ENCODE assay signal across 3 cellular contexts in the genomic region with DNA sequence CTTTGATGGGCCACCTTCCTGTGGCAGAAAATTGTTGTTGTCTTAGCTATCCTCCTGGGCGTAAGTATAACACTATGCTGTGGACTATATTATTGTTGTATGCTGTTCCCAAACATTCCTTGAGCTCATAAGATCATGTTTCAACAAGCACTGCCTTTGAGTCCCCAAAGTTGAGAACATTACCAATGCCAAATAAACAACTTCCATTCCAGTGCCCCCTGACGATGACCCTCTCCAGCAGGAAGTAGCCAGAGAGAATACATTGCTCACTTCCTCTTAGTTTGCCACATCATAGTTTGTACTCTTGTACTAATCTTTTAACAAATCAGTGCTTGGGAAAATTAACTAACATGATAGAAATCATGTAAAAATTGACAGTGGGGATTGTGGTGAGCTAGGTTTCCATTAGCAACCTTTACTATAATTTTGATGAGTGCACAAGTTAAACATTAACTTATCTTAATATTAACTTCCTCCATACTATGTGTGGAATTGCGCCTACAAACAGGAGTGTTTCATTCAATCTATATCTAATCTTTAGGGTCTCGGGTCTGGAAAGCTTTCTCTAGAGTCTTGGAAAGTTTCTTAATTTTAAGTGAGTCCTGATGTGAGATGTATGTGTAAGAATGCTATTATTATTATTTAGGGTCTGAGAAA.
TF ChIP-seq lines count a peak whose summit lies in the region.

No MANE protein-coding gene starts in this region.

TF ChIP-seq in SK-N-SH, 30 proteins besides CTCF, POLR2A, EP300 and RAD21:
- no peak for TF ChIP-seq RFX5 (IDR thresholded peaks at IDR 0.05; ENCODE audit: low read length)
- no peak for TF ChIP-seq YY1 (IDR thresholded peaks at IDR 0.05; ENCODE audit: low read depth)
- TF ChIP-seq NRF1 (IDR thresholded peaks at IDR 0.05; ENCODE audit: low read depth, low read length): no peak
- TF ChIP-seq, protein P1, sequence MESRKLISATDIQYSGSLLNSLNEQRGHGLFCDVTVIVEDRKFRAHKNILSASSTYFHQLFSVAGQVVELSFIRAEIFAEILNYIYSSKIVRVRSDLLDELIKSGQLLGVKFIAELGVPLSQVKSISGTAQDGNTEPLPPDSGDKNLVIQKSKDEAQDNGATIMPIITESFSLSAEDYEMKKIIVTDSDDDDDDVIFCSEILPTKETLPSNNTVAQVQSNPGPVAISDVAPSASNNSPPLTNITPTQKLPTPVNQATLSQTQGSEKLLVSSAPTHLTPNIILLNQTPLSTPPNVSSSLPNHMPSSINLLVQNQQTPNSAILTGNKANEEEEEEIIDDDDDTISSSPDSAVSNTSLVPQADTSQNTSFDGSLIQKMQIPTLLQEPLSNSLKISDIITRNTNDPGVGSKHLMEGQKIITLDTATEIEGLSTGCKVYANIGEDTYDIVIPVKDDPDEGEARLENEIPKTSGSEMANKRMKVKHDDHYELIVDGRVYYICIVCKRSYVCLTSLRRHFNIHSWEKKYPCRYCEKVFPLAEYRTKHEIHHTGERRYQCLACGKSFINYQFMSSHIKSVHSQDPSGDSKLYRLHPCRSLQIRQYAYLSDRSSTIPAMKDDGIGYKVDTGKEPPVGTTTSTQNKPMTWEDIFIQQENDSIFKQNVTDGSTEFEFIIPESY (IDR thresholded peaks at IDR 0.05; ENCODE audit: borderline replicate concordance, low read depth): no peak
- no peak for TF ChIP-seq GATA2 (CRISPR knock-in tag; IDR thresholded peaks at IDR 0.05)
- no peak for TF ChIP-seq NFIC (IDR thresholded peaks at IDR 0.05; ENCODE audit: borderline replicate concordance)
- no peak for TF ChIP-seq JUND (IDR thresholded peaks at IDR 0.05)
- no peak for TF ChIP-seq FOSL2 (IDR thresholded peaks at IDR 0.05; ENCODE audit: borderline replicate concordance, low read depth)
- TF ChIP-seq RCOR1 (IDR thresholded peaks at IDR 0.05; ENCODE audit: low read length): no peak
- no peak for TF ChIP-seq MXI1 (IDR thresholded peaks at IDR 0.05; ENCODE audit: low read depth, low read length)
- TF ChIP-seq ELF1 (IDR thresholded peaks at IDR 0.05): no peak
- no peak for TF ChIP-seq MEF2A (IDR thresholded peaks at IDR 0.05; ENCODE audit: borderline replicate concordance, low read depth)
- TF ChIP-seq FOXJ3 (CRISPR knock-in tag; IDR thresholded peaks at IDR 0.05): no peak
- no peak for TF ChIP-seq RXRA (IDR thresholded peaks at IDR 0.05; ENCODE audit: borderline replicate concordance, low read depth)
- no peak for TF ChIP-seq TEAD4 (IDR thresholded peaks at IDR 0.05; ENCODE audit: borderline replicate concordance, insufficient read depth)
- no peak for TF ChIP-seq SIN3A (IDR thresholded peaks at IDR 0.05; ENCODE audit: borderline replicate concordance, low read depth, low read length)
- no peak for TF ChIP-seq MAX (IDR thresholded peaks at IDR 0.05; ENCODE audit: low read depth)
- TF ChIP-seq, protein P2, sequence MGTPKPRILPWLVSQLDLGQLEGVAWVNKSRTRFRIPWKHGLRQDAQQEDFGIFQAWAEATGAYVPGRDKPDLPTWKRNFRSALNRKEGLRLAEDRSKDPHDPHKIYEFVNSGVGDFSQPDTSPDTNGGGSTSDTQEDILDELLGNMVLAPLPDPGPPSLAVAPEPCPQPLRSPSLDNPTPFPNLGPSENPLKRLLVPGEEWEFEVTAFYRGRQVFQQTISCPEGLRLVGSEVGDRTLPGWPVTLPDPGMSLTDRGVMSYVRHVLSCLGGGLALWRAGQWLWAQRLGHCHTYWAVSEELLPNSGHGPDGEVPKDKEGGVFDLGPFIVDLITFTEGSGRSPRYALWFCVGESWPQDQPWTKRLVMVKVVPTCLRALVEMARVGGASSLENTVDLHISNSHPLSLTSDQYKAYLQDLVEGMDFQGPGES (IDR thresholded peaks at IDR 0.05; ENCODE audit: low read depth, low read length): no peak
- no peak for TF ChIP-seq POLR2AphosphoS5 (IDR thresholded peaks at IDR 0.05; ENCODE audit: low read depth, low read length)
- TF ChIP-seq, protein P3, sequence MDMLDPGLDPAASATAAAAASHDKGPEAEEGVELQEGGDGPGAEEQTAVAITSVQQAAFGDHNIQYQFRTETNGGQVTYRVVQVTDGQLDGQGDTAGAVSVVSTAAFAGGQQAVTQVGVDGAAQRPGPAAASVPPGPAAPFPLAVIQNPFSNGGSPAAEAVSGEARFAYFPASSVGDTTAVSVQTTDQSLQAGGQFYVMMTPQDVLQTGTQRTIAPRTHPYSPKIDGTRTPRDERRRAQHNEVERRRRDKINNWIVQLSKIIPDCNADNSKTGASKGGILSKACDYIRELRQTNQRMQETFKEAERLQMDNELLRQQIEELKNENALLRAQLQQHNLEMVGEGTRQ (IDR thresholded peaks at IDR 0.05; ENCODE audit: borderline replicate concordance, low read depth, low read length): no peak

TF ChIP-seq in SK-N-SH treated with all-trans-retinoic acid at 6 μM for 48 hours, 23 proteins besides CTCF, POLR2A, EP300 and RAD21:
- no peak for TF ChIP-seq CSDC2 (CRISPR knock-in tag; IDR thresholded peaks at IDR 0.05)
- no peak for TF ChIP-seq GLIS3 (CRISPR knock-in tag; IDR thresholded peaks at IDR 0.05)
- TF ChIP-seq CSRNP3 (CRISPR knock-in tag; IDR thresholded peaks at IDR 0.05): no peak
- no peak for TF ChIP-seq RARB (CRISPR knock-in tag; IDR thresholded peaks at IDR 0.05)
- TF ChIP-seq OSR1 (CRISPR knock-in tag; IDR thresholded peaks at IDR 0.05): no peak
- TF ChIP-seq ZNF70 (CRISPR knock-in tag; IDR thresholded peaks at IDR 0.05): no peak
- no peak for TF ChIP-seq TOX (CRISPR knock-in tag; IDR thresholded peaks at IDR 0.05; ENCODE audit: borderline replicate concordance)
- no peak for TF ChIP-seq TCF4 (CRISPR knock-in tag; IDR thresholded peaks at IDR 0.05; ENCODE audit: borderline replicate concordance)
- TF ChIP-seq PATZ1 (CRISPR knock-in tag; IDR thresholded peaks at IDR 0.05; ENCODE audit: borderline replicate concordance): no peak
- TF ChIP-seq ARNTL (CRISPR knock-in tag; IDR thresholded peaks at IDR 0.05; ENCODE audit: borderline replicate concordance, low read depth): no peak
- no peak for TF ChIP-seq ISL1 (CRISPR knock-in tag; IDR thresholded peaks at IDR 0.05)
- TF ChIP-seq, protein P4, sequence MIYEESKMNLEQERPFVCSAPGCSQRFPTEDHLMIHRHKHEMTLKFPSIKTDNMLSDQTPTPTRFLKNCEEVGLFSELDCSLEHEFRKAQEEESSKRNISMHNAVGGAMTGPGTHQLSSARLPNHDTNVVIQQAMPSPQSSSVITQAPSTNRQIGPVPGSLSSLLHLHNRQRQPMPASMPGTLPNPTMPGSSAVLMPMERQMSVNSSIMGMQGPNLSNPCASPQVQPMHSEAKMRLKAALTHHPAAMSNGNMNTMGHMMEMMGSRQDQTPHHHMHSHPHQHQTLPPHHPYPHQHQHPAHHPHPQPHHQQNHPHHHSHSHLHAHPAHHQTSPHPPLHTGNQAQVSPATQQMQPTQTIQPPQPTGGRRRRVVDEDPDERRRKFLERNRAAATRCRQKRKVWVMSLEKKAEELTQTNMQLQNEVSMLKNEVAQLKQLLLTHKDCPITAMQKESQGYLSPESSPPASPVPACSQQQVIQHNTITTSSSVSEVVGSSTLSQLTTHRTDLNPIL (CRISPR knock-in tag; IDR thresholded peaks at IDR 0.05; ENCODE audit: low read depth): no peak
- no peak for TF ChIP-seq ESRRG (CRISPR knock-in tag; IDR thresholded peaks at IDR 0.05)
- no peak for TF ChIP-seq BACH2 (CRISPR knock-in tag; IDR thresholded peaks at IDR 0.05; ENCODE audit: borderline replicate concordance)
- TF ChIP-seq ZFP3 (CRISPR knock-in tag; IDR thresholded peaks at IDR 0.05): no peak
- no peak for TF ChIP-seq PPARA (CRISPR knock-in tag; IDR thresholded peaks at IDR 0.05; ENCODE audit: borderline replicate concordance)
- no peak for TF ChIP-seq ZFP30 (CRISPR knock-in tag; IDR thresholded peaks at IDR 0.05)
- no peak for TF ChIP-seq ZNF8 (CRISPR knock-in tag; IDR thresholded peaks at IDR 0.05)

TF ChIP-seq in H1, 55 proteins besides CTCF, POLR2A, EP300 and RAD21:
- TF ChIP-seq ASH2L (IDR thresholded peaks at IDR 0.05; ENCODE audit: low read length) (no peak), RXRA (IDR thresholded peaks at IDR 0.05; ENCODE audit: insufficient read depth, low read depth, low read length) (no peak), EGR1 (IDR thresholded peaks at IDR 0.05; ENCODE audit: borderline replicate concordance, low read depth, low read length) (no peak), SRF (IDR thresholded peaks at IDR 0.05; ENCODE audit: low read depth, low read length) (no peak), PHF8 (conservative IDR thresholded peaks at IDR 0.05; ENCODE audit: low read depth, low read length) (no peak), POLR2AphosphoS5 (IDR thresholded peaks at IDR 0.05; ENCODE audit: low read depth, low read length) (no peak), TAF7 (optimal IDR thresholded peaks at IDR 0.05; ENCODE audit: borderline replicate concordance, low read depth, low read length) (no peak), FOSL1 (IDR thresholded peaks at IDR 0.05; ENCODE audit: insufficient read depth, low read depth, low read length) (no peak), ZNF274 (IDR thresholded peaks at IDR 0.05; ENCODE audit: borderline replicate concordance, extremely low read depth, low read length) (no peak), HDAC2 (IDR thresholded peaks at IDR 0.05; ENCODE audit: borderline replicate concordance in 1 of 2, low read depth in 2 of 2, low read length in 2 of 2) (no peak), KDM1A (IDR thresholded peaks at IDR 0.05; ENCODE audit: borderline replicate concordance, low read length) (no peak), SAP30 (IDR thresholded peaks at IDR 0.05; ENCODE audit: insufficient read depth, insufficient replicate concordance, low read length) (no peak), GTF2F1 (IDR thresholded peaks at IDR 0.05; ENCODE audit: borderline replicate concordance, low read depth, low read length) (no peak), SP4 (IDR thresholded peaks at IDR 0.05; ENCODE audit: low read length) (no peak), JUND (IDR thresholded peaks at IDR 0.05; ENCODE audit: low read length) (no peak), SP2 (IDR thresholded peaks at IDR 0.05; ENCODE audit: low read length) (no peak), POU5F1 (IDR thresholded peaks at IDR 0.05; ENCODE audit: low read depth, low read length) (no peak)
